14 cellular contexts compared by ENCODE assay signal in the genomic region with DNA sequence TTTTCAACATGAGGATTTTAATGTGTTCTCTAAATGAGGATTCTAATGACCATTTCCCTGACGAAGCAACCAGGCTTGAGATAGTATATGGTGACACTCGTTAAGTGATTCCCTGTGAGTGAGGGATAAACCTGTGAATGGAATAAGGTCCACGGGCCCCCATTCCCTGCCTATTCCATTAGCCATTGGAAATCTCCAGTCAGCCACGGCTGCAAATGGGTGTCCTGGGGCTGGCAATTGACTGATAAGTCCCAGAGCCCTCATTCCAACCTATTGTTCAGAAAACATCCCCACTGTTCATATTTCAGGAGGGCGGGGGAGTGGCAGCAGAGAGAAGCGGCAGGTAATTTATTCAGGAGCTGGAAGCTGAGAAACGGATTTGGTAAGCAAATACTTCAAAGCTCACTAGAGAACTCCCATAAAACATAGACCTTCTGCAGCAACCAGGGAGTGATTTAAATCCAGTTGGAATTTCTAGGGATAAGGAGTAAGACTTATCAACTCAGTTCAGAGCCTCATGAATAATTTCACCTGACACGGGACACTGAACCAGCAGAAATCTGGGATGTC. TPM values are rescaled to one million over a fixed set of nuclear protein-coding genes. Genes with fewer than 3 reads are reported as not detected.
DNase-seq lines count a peak whose midpoint lies in the region; ATAC-seq and TF ChIP-seq lines count a peak whose summit lies in the region.
"Had no signal": no experiment of that assay in that cellular context is flagged by ENCODE, and none has a peak within 500 bp of the region (broad histone marks: within the 10 kb centered on the region; RNA-seq: fewer than 3 reads in every experiment).

No MANE protein-coding gene starts in this region.

- no peak for TF ChIP-seq CTCF in MCF 10A (IDR thresholded peaks at IDR 0.05; ENCODE audit: unreplicated experiment)
- TF ChIP-seq CTCF in mammary epithelial cell (conservative IDR thresholded peaks at IDR 0.05 in 1 of 2, IDR thresholded peaks at IDR 0.05 in 1 of 2; ENCODE audit: extremely low read depth in 1 of 2, insufficient read depth in 1 of 2, low read depth in 1 of 2, low read length in 2 of 2), result no peak
- no peak for TF ChIP-seq CTCF in A673 (conservative IDR thresholded peaks at IDR 0.05; ENCODE audit: low read depth, low read length)

- H3K9me3 ChIP-seq in mammary epithelial cell (replicated peaks; ENCODE audit: insufficient read depth, low read length) (no peaks in the 10 kb centered on the region), iPS-18a (ENCODE audit: control insufficient read depth, low read depth, low read length) (no peaks in the 10 kb centered on the region), A673 (ENCODE audit: low read depth, low read length, poor library complexity, severe bottlenecking) (no peaks in the 10 kb centered on the region)

- H3K27ac ChIP-seq in mammary epithelial cell (ENCODE audit: insufficient read depth, low read depth, low read length), result no peak overlapping the region
- H3K27ac ChIP-seq in iPS-18a (ENCODE audit: low read length), result no peak overlapping the region
- no peak overlapping the region for H3K27ac ChIP-seq in A673 (ENCODE audit: low read depth, low read length, poor library complexity, severe bottlenecking)
- H3K27ac ChIP-seq: BLaER1 treated with 17β-estradiol and CSF1 and Interleukin-3, amounts not matched to agents 10 nM and 100 nM; epithelial cell of prostate had no signal

- H3K27me3 Mint-ChIP-seq in MCF 10A (ENCODE audit: insufficient read depth, unreplicated experiment), result no peaks in the 10 kb centered on the region
- H3K27me3 Mint-ChIP-seq in T-helper 2 cell treated with Interferon-gamma antibody and Interleukin-4, amounts not matched to agents 5 μg/mL and 100 μg/mL, for 36 hours (ENCODE audit: low read depth), result peaks cover 66% of the 10 kb centered on the region

- no peak overlapping the region for H3K27ac Mint-ChIP-seq in MCF 10A (ENCODE audit: low read depth, unreplicated experiment)
- H3K27ac Mint-ChIP-seq in T-helper 2 cell treated with Interferon-gamma antibody and Interleukin-4, amounts not matched to agents 5 μg/mL and 100 μg/mL, for 36 hours, result no peak overlapping the region

- H3K79me2 ChIP-seq in mammary epithelial cell (ENCODE audit: insufficient read depth, low read length), result no peaks in the 10 kb centered on the region

- peaks cover 14% of the 10 kb centered on the region for H3K4me1 Mint-ChIP-seq in MCF 10A (ENCODE audit: insufficient read depth, unreplicated experiment)
- no peaks in the 10 kb centered on the region for H3K4me1 Mint-ChIP-seq in T-helper 2 cell treated with Interferon-gamma antibody and Interleukin-4, amounts not matched to agents 5 μg/mL and 100 μg/mL, for 36 hours (ENCODE audit: low read depth)

- no peak overlapping the region for H3K9ac ChIP-seq in mammary epithelial cell (ENCODE audit: insufficient read depth, low read length)
- H3K9ac ChIP-seq in iPS-18a (ENCODE audit: low read length), result no peak overlapping the region
- H3K9ac ChIP-seq: BLaER1 treated with 17β-estradiol and CSF1 and Interleukin-3, amounts not matched to agents 10 nM and 100 nM had no signal

- no peak for ATAC-seq in GM19035 (IDR thresholded peaks at IDR 0.05; ENCODE audit: unreplicated experiment)

- BruUV-seq in MCF 10A (replicated peaks; lab: Mats Ljungman, UMichigan), result no TSS peak
- no TSS peak for BruUV-seq in mammary epithelial cell (replicated peaks; lab: Mats Ljungman, UMichigan)
- BruUV-seq in A673 (replicated peaks; lab: Mats Ljungman, UMichigan), result no TSS peak

- H3K4me3 Mint-ChIP-seq in MCF 10A (ENCODE audit: unreplicated experiment), result peak overlapping the region; percentile 73
- H3K4me3 Mint-ChIP-seq in T-helper 2 cell treated with Interferon-gamma antibody and Interleukin-4, amounts not matched to agents 5 μg/mL and 100 μg/mL, for 36 hours, result no peak overlapping the region

- no peak overlapping the region for H2AFZ ChIP-seq in mammary epithelial cell (ENCODE audit: low read depth, low read length)

- CTCF ChIA-PET in MCF 10A (lab: Yijun Ruan, JAX), result interaction anchor here (0.6 to 5.3 kb wide), 36 partner anchors 7 to 833 kb away, joined by 3 to 95 read pairs (median 8); a partner anchor contains a TSS
- CTCF ChIA-PET in mammary epithelial cell (lab: Charles Lee; ENCODE audit: low non-redundant PET), result interaction anchor here (0.5 kb wide), 1 partner anchor 297 kb away, joined by 5 read pairs; no protein-coding TSS in a partner anchor
- CTCF ChIA-PET in A673 (lab: Charles Lee), result interaction anchor here (0.8 to 1.5 kb wide), 5 partner anchors 11 to 810 kb away, joined by 3 read pairs; no protein-coding TSS in a partner anchor

- peaks cover 4% of the 10 kb centered on the region for H3K9me3 Mint-ChIP-seq in MCF 10A (ENCODE audit: unreplicated experiment)
- H3K9me3 Mint-ChIP-seq in T-helper 2 cell treated with Interferon-gamma antibody and Interleukin-4, amounts not matched to agents 5 μg/mL and 100 μg/mL, for 36 hours, result peaks cover 5% of the 10 kb centered on the region

- no peaks in the 10 kb centered on the region for H3K36me3 Mint-ChIP-seq in MCF 10A (ENCODE audit: insufficient read depth, unreplicated experiment)
- no peaks in the 10 kb centered on the region for H3K36me3 Mint-ChIP-seq in T-helper 2 cell treated with Interferon-gamma antibody and Interleukin-4, amounts not matched to agents 5 μg/mL and 100 μg/mL, for 36 hours (ENCODE audit: low read depth)

- no peak overlapping the region for H3K4me2 ChIP-seq in mammary epithelial cell (ENCODE audit: insufficient read depth, low read depth, low read length)
- H3K4me2 ChIP-seq: BLaER1 treated with 17β-estradiol and CSF1 and Interleukin-3, amounts not matched to agents 10 nM and 100 nM had no signal

- POLR2A ChIA-PET in MCF 10A (lab: Yijun Ruan, JAX) (interaction anchor here (1.0 to 6.0 kb wide), 11 partner anchors 64 to 600 kb away, joined by 3 to 60 read pairs (median 13); a partner anchor contains a TSS), A673 (lab: Charles Lee; ENCODE audit: low non-redundant PET) (no interaction called here)

- DNase-seq in MCF 10A (ENCODE audit: unreplicated experiment) (no peak), mammary epithelial cell (no peak), NCI-H526 treated with DMSO at 0.1 percent for 48 hours (lab: John Stamatoyannopoulos, UW) (peak; percentile 83), LoVo (ENCODE audit: low spot score) (no peak), A673 (ENCODE audit: low spot score) (no peak)
- no peak for DNase-seq in T-helper 2 cell treated with Interferon-gamma antibody and Interleukin-4, amounts not matched to agents 5 μg/mL and 100 μg/mL, for 36 hours (ENCODE audit: low spot score)
- DNase-seq: MM.1S had no signal

- no peaks in the 10 kb centered on the region for H3K27me3 ChIP-seq in mammary epithelial cell (ENCODE audit: insufficient read depth, low read length)
- H3K27me3 ChIP-seq in iPS-18a (ENCODE audit: control insufficient read depth, insufficient read depth, low read length), result peaks cover 64% of the 10 kb centered on the region
- H3K27me3 ChIP-seq in A673 (replicated peaks; ENCODE audit: insufficient read depth, low read depth, low read length, poor library complexity), result peaks cover 7% of the 10 kb centered on the region

- intact Hi-C loops in MCF 10A (cut with micrococcal nuclease) (loop anchor here (1.0 to 10.0 kb wide), 3 partner anchors 80 to 293 kb away; no protein-coding TSS in a partner anchor), mammary epithelial cell (cut with micrococcal nuclease) (loop anchor here (2.0 to 5.0 kb wide), 4 partner anchors 107 to 322 kb away; a partner anchor contains a TSS), A673 (cut with micrococcal nuclease; ENCODE audit: unreplicated experiment) (loop anchor here (5.0 to 10.0 kb wide), 5 partner anchors 133 to 293 kb away; a partner anchor contains a TSS)

- no peaks in the 10 kb centered on the region for H4K20me1 ChIP-seq in mammary epithelial cell (ENCODE audit: insufficient read depth, low read length)
- H4K20me1 ChIP-seq: BLaER1 treated with 17β-estradiol and CSF1 and Interleukin-3, amounts not matched to agents 10 nM and 100 nM had no signal

- 47% methylated on average over 8 of the region's 8 CpGs for WGBS in mammary epithelial cell (ENCODE audit: low coverage, missing lambda C conversion rate)

- peaks cover 11% of the 10 kb centered on the region for H3K4me1 ChIP-seq in mammary epithelial cell (ENCODE audit: insufficient read depth, low read length)
- peaks cover 17% of the 10 kb centered on the region for H3K4me1 ChIP-seq in iPS-18a (ENCODE audit: control insufficient read depth, low read depth, low read length)
- H3K4me1 ChIP-seq in A673 (ENCODE audit: insufficient read depth, low read length, poor library complexity, severe bottlenecking), result peaks cover 24% of the 10 kb centered on the region
- H3K4me1 ChIP-seq: BLaER1 treated with 17β-estradiol and CSF1 and Interleukin-3, amounts not matched to agents 10 nM and 100 nM had no signal

- H3K36me3 ChIP-seq in mammary epithelial cell (ENCODE audit: insufficient read depth, low read length), result no peaks in the 10 kb centered on the region
- no peaks in the 10 kb centered on the region for H3K36me3 ChIP-seq in iPS-18a (ENCODE audit: control insufficient read depth, low read depth, low read length)
- H3K36me3 ChIP-seq in A673 (ENCODE audit: insufficient read depth, low read length, poor library complexity, severe bottlenecking), result no peaks in the 10 kb centered on the region
- H3K36me3 ChIP-seq: BLaER1 treated with 17β-estradiol and CSF1 and Interleukin-3, amounts not matched to agents 10 nM and 100 nM had no signal

- in situ Hi-C loops in mammary epithelial cell (cut with MboI; ENCODE audit: low sequenced_read_pairs in 2 of 2), result loop anchor here (10.0 to 25.0 kb wide), 2 partner anchors 222 to 250 kb away; a partner anchor contains a TSS

- dilution Hi-C loops in mammary epithelial cell (cut with HindIII; ENCODE audit: low sequenced_read_pairs), result no loop called here

- no peak overlapping the region for H3K4me3 ChIP-seq in mammary epithelial cell (replicated peaks in 1 of 3; ENCODE audit: insufficient read depth in 1 of 3, low read depth in 2 of 3, low read length in 3 of 3)
- peak overlapping the region; percentile 67 for H3K4me3 ChIP-seq in iPS-18a (ENCODE audit: low read length)
- no peak overlapping the region for H3K4me3 ChIP-seq in A673 (ENCODE audit: low read depth, low read length, poor library complexity, severe bottlenecking)
- H3K4me3 ChIP-seq: BLaER1 treated with 17β-estradiol and CSF1 and Interleukin-3, amounts not matched to agents 10 nM and 100 nM had no signal

RNA-seq across cellular contexts. Expression of a gene that starts 42.0 kb away (rescaled TPM):
- total RNA-seq in MCF 10A (2022) (not detected in 2 replicates), mammary epithelial cell (not detected), A673 (2021) (not detected in 2 replicates)
- polyA plus RNA-seq in mammary epithelial cell, result not detected
- not detected for polyA minus RNA-seq in mammary epithelial cell
- total RNA-seq: bronchial epithelial cell, kidney epithelial cell, omental fat pad had no signal
